ENCODE assay signal across 22 cellular contexts in the genomic region with DNA sequence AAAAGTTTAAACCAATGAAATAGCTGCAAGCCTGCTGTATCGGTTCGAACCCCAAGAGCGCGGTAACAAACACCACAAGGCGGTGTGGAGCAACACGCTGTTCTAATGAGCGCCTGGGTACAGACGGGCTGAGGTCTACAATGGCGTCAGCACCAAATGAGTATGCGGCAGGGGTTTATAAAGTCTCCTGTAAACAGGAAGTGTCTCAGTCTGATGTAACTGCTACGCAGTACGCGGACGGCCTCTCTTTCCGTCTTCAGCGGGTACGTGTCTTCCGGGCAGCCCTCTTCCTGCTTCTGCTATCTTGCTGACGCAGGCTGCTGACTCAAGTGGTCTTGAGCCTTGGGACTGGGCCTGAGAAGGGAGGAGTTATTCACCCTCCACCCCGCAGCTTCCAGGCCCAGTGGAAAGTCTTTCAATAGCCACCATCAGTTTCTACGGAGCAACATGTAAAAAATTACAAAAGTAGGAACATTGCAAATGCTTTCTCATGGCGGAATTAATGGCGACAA. TPM values are rescaled to one million over a fixed set of nuclear protein-coding genes. Genes with fewer than 3 reads are reported as not detected.
A peak's percentile ranks its signal among the peaks of the same experiment; 100 is the strongest.
DNase-seq lines count a peak whose midpoint lies in the region; ATAC-seq, FAIRE-seq and TF ChIP-seq lines count a peak whose summit lies in the region.
"Had no signal": no experiment of that assay in that cellular context is flagged by ENCODE, and none has a peak within 500 bp of the region (broad histone marks: within the 10 kb centered on the region; RNA-seq: fewer than 3 reads in every experiment).

No MANE protein-coding gene starts in this region.

- no peak overlapping the region for H3K56ac ChIP-seq in H9 (ENCODE audit: insufficient read length, low read depth, low read length)

- H3K9ac ChIP-seq in H9 (ENCODE audit: extremely low read depth, insufficient read length, low read length) (no peak overlapping the region), parathyroid adenoma (no peak overlapping the region), kidney (ENCODE audit: low read length in 2 of 2) (no peak overlapping the region)
- H3K9ac ChIP-seq: BLaER1 had no signal

- H3K4me3 ChIP-seq in parathyroid adenoma (ENCODE audit: low read depth, low read length) = no peak overlapping the region
- H3K4me3 ChIP-seq in kidney (ENCODE audit: low read length in 2 of 2) = no peak overlapping the region
- H3K4me3 ChIP-seq: BLaER1, HAP-1 had no signal

- CTCF ChIA-PET in WTC11 (lab: Charles Lee) = interaction anchor here (0.7 kb wide), 1 partner anchor 522 kb away, joined by 3 read pairs; no protein-coding TSS in a partner anchor

- H4K91ac ChIP-seq in H9 (ENCODE audit: insufficient read length, low read depth, low read length) = no peak overlapping the region

- H3K9me3 ChIP-seq in H9 (ENCODE audit: control insufficient read depth, low read depth, low read length) (no peaks in the 10 kb centered on the region), parathyroid adenoma (ENCODE audit: control insufficient read depth, low read length) (no peaks in the 10 kb centered on the region), kidney (ENCODE audit: control insufficient read depth in 1 of 2, low read length in 2 of 2) (no peaks in the 10 kb centered on the region)
- H3K9me3 ChIP-seq: Caco-2, HAP-1 had no signal

- TF ChIP-seq CTCF in H9 (conservative IDR thresholded peaks at IDR 0.05) (no peak), WTC11 (IDR thresholded peaks at IDR 0.05) (no peak), parathyroid adenoma (IDR thresholded peaks at IDR 0.05) (no peak), kidney (IDR thresholded peaks at IDR 0.05; ENCODE audit: borderline replicate concordance, extremely low read depth, insufficient read depth) (no peak)

- FAIRE-seq in kidney (lab: Jason Lieb, UNC) = no peak
- FAIRE-seq: D721Med, GM12892, GM18507 had no signal

- H4K20me1 ChIP-seq in H9 (ENCODE audit: control insufficient read depth, insufficient read depth, insufficient read length) = no peaks in the 10 kb centered on the region
- H4K20me1 ChIP-seq: BLaER1 had no signal

- no peak overlapping the region for H4K8ac ChIP-seq in H9 (replicated peaks; ENCODE audit: insufficient read length, low read depth, low read length)

- no peak overlapping the region for H2BK12ac ChIP-seq in H9 (ENCODE audit: insufficient read length, low read depth, low read length)

- H3K27ac Mint-ChIP-seq in H9 = peak overlapping the region in 2 of 3 experiments; percentile 23 to 89; a peak in 3 of 7 replicates
- peak overlapping the region; percentile 17; the same call in 1 of the 2 replicates for H3K27ac Mint-ChIP-seq in WTC11
- H3K27ac Mint-ChIP-seq: CD4-positive, CD25-positive, alpha-beta regulatory T cell; CD8-positive, alpha-beta memory T cell had no signal

- H2BK5ac ChIP-seq in H9 (ENCODE audit: insufficient read length, low read length) = no peak overlapping the region

- H3K36me3 Mint-ChIP-seq in H9 (ENCODE audit: insufficient read depth in 1 of 3, low read depth in 3 of 3) = no peaks in the 10 kb centered on the region; a peak in 1 of 7 replicates
- H3K36me3 Mint-ChIP-seq in WTC11 = peaks cover 5% of the 10 kb centered on the region; the same call in 1 of the 2 replicates
- H3K36me3 Mint-ChIP-seq: CD4-positive, CD25-positive, alpha-beta regulatory T cell; CD8-positive, alpha-beta memory T cell had no signal

- intact Hi-C loops in kidney (cut with DNase I) = no loop called here

- H3K27ac ChIP-seq in H9 (ENCODE audit: insufficient read length, low read depth, low read length) (no peak overlapping the region), parathyroid adenoma (peak overlapping the region; percentile 84), kidney (ENCODE audit: low read depth in 2 of 2, low read length in 2 of 2) (no peak overlapping the region)
- H3K27ac ChIP-seq: 22Rv1, BLaER1 had no signal

- H3K27me3 Mint-ChIP-seq in H9 (ENCODE audit: low read depth) = no peaks in the 10 kb centered on the region
- H3K27me3 Mint-ChIP-seq in WTC11 (ENCODE audit: low read depth) = no peaks in the 10 kb centered on the region
- H3K27me3 Mint-ChIP-seq: CD4-positive, CD25-positive, alpha-beta regulatory T cell had no signal

- no peak overlapping the region for H3K4ac ChIP-seq in H9 (ENCODE audit: low read depth, low read length)

- H3T11ph ChIP-seq in H9 (ENCODE audit: low read length) = no peak overlapping the region

- WGBS in H9 (ENCODE audit: extremely low coverage, insufficient read length, low lambda C conversion rate) = no CpG with 5 or more reads among the region's 23 CpGs

- H3K4me3 Mint-ChIP-seq in H9 = no peak overlapping the region
- no peak overlapping the region for H3K4me3 Mint-ChIP-seq in WTC11
- H3K4me3 Mint-ChIP-seq: CD4-positive, CD25-positive, alpha-beta regulatory T cell; CD8-positive, alpha-beta memory T cell had no signal

- no peak overlapping the region for H2AK5ac ChIP-seq in H9 (ENCODE audit: insufficient read length, low read length)

- H3K4me1 ChIP-seq in H9 (ENCODE audit: insufficient read depth, low read length) (no peaks in the 10 kb centered on the region), parathyroid adenoma (peaks cover 55% of the 10 kb centered on the region), kidney (ENCODE audit: control insufficient read depth in 1 of 2, insufficient read depth in 1 of 2, low read depth in 1 of 2, low read length in 2 of 2) (no peaks in the 10 kb centered on the region)
- H3K4me1 ChIP-seq: HAP-1 had no signal

- no peaks in the 10 kb centered on the region for H3K27me3 ChIP-seq in H9 (ENCODE audit: insufficient read depth, low read length)
- no peaks in the 10 kb centered on the region for H3K27me3 ChIP-seq in parathyroid adenoma (ENCODE audit: control insufficient read depth, insufficient read depth, low read length)
- H3K27me3 ChIP-seq: BLaER1 had no signal

- 0 out of 2 replicates have a peak, but pooled peaks have one; percentile 24 for ATAC-seq in WTC11

- H4K5ac ChIP-seq in H9 (ENCODE audit: insufficient read length, low read depth, low read length) = no peak overlapping the region

- H3K9me3 Mint-ChIP-seq in H9 (peaks cover 0 to 3% of the 10 kb centered on the region in 2 experiments; a peak in 1 of 5 replicates), WTC11 (peaks cover 20% of the 10 kb centered on the region)

- no peaks in the 10 kb centered on the region for H3K79me1 ChIP-seq in H9 (ENCODE audit: insufficient read depth, low read depth, low read length, poor library complexity, severe bottlenecking)

- H2BK120ac ChIP-seq in H9 (ENCODE audit: low read depth, low read length, poor library complexity, severe bottlenecking) = no peak overlapping the region

- H3K23me2 ChIP-seq in H9 (ENCODE audit: insufficient read length, low read depth, low read length, poor library complexity, severe bottlenecking) = no peaks in the 10 kb centered on the region

- no peak overlapping the region for H3K18ac ChIP-seq in H9 (ENCODE audit: insufficient read length, low read depth, low read length)

- H2BK20ac ChIP-seq in H9 (ENCODE audit: low read depth, low read length, poor library complexity, severe bottlenecking) = no peak overlapping the region

- DNase-seq in A172 (ENCODE audit: low spot score) (peak; percentile 87), H9 (no peak), WTC11 (ENCODE audit: low spot score) (no peak), GM19238 (ENCODE audit: insufficient read length, low spot score) (no peak), kidney (no peak), NCI-H1694 (lab: John Stamatoyannopoulos, UW) (no peak)
- DNase-seq in activated naive CD4-positive, alpha-beta T cell treated with anti-CD3 and anti-CD28 coated beads, Interleukin-2, amount 50 U/mL, for 16 hours = no peak
- DNase-seq: Caco-2; CD4-positive, CD25-positive, alpha-beta regulatory T cell; CD8-positive, alpha-beta memory T cell; GDM1; GOT3 had no signal

- H3K14ac ChIP-seq in H9 (ENCODE audit: insufficient read depth, low read length) = no peak overlapping the region; the same call in 1 of the 2 replicates

- no peak overlapping the region for H3K23ac ChIP-seq in H9 (ENCODE audit: insufficient read length, low read depth, low read length)

- H3K4me1 Mint-ChIP-seq in H9 = peaks cover 3 to 8% of the 10 kb centered on the region in 2 experiments
- H3K4me1 Mint-ChIP-seq in WTC11 = peaks cover 11% of the 10 kb centered on the region
- H3K4me1 Mint-ChIP-seq: CD4-positive, CD25-positive, alpha-beta regulatory T cell; CD8-positive, alpha-beta memory T cell had no signal

- no peaks in the 10 kb centered on the region for H3K79me2 ChIP-seq in H9 (ENCODE audit: insufficient read depth, low read length)
- peaks cover 19% of the 10 kb centered on the region for H3K79me2 ChIP-seq in parathyroid adenoma

- POLR2A ChIA-PET in WTC11 (lab: Charles Lee) = interaction anchor here (0.6 kb wide), 1 partner anchor 65 kb away, joined by 15 read pairs; no protein-coding TSS in a partner anchor

- H3K4me2 ChIP-seq in H9 (ENCODE audit: insufficient read depth, insufficient read length, low read length) = no peak overlapping the region
- no peak overlapping the region for H3K4me2 ChIP-seq in parathyroid adenoma (ENCODE audit: low read length)
- H3K4me2 ChIP-seq: BLaER1 had no signal

- H3K36me3 ChIP-seq in parathyroid adenoma (ENCODE audit: control insufficient read depth, insufficient read depth, low read length) (no peaks in the 10 kb centered on the region), kidney (ENCODE audit: control insufficient read depth in 1 of 2, insufficient read depth in 2 of 2, low read length in 2 of 2) (peaks cover 15 to 24% of the 10 kb centered on the region in 2 donors)
- H3K36me3 ChIP-seq: HAP-1 had no signal

- no peak overlapping the region for H2AFZ ChIP-seq in H9 (ENCODE audit: low read length)
- H2AFZ ChIP-seq in parathyroid adenoma = no peak overlapping the region

- no peak overlapping the region for H2BK15ac ChIP-seq in H9 (ENCODE audit: low read depth, low read length)

TF ChIP-seq in WTC11, 78 proteins besides CTCF, POLR2A, EP300 and RAD21 (continues in another document):
- TF ChIP-seq CREB1 (CRISPR knock-in tag; IDR thresholded peaks at IDR 0.05) = no peak

RNA-seq across cellular contexts. Expression of a gene that starts 40.5 kb away (rescaled TPM):
- not detected in 2 replicates for total RNA-seq in A172 (2014; rRNA removed; shearing (Covaris generic))
- total RNA-seq in H9 (2021) (0.15 and 0.29 TPM in 2 replicates), WTC11 (2021) (1.1 to 1.6 TPM (median 1.3 TPM) in 3 replicates), kidney (4.4 TPM)
- 0.71 TPM for polyA plus RNA-seq in kidney (ENCODE audit: insufficient read depth, low read depth, low replicate concordance)
- total RNA-seq: A673; CD8-positive, alpha-beta memory T cell had no signal
- polyA plus RNA-seq: CD4-positive, CD25-positive, alpha-beta regulatory T cell; CD8-positive, alpha-beta memory T cell had no signal

RNA-seq across cellular contexts. Expression of a gene that starts 53.8 kb away (rescaled TPM):
- 0.22 TPM in 1 of 2 replicates, not detected in the other for total RNA-seq in A172 (2014; rRNA removed; shearing (Covaris generic))
- total RNA-seq in H9 (2021) (not detected in 2 replicates), WTC11 (2021) (not detected in 3 replicates), kidney (281 TPM)
- polyA plus RNA-seq in kidney (ENCODE audit: insufficient read depth, low read depth, low replicate concordance) = 163 TPM
- total RNA-seq: A673; CD4-positive, CD25-positive, alpha-beta regulatory T cell; CD8-positive, alpha-beta memory T cell; HT-29 had no signal
- polyA plus RNA-seq: AG04450; CD4-positive, CD25-positive, alpha-beta regulatory T cell; CD8-positive, alpha-beta memory T cell had no signal

Comparison
In these comparisons a context has a peak if more than half of its experiments do, and no peak if none do; other contexts are left out.
1. RNA of a gene that starts 53.8 kb away (total RNA-seq): 281 TPM in kidney (single experiment); 0.22 TPM in A172, not detected in WTC11 and not detected in H9; every median in the first group is over 100 times any median in the second.